In genomic region chr12:99027491-99027890, GRCh38 we compare ENCODE assay signal across 15 cellular contexts.
"Had no signal": no experiment of that assay in that cellular context is flagged by ENCODE, and none has a peak within 500 bp of the region (broad histone marks: within the 10 kb centered on the region; RNA-seq: fewer than 3 reads in every experiment).

No MANE protein-coding gene starts in this region.

- H3K36me3 ChIP-seq: brain microvascular endothelial cell, left ventricle myocardium inferior, suprapubic skin had no signal

- ATAC-seq: activated CD4-positive, CD25-positive, alpha-beta regulatory T cell treated with anti-CD3 and anti-CD28 coated beads, Interleukin-2, amount 50 U/mL, for 24 hours; activated naive CD4-positive, alpha-beta T cell treated with anti-CD3 and anti-CD28 coated beads, Interleukin-2, amount 50 U/mL, for 72 hours; psoas muscle; stimulated activated naive CD8-positive, alpha-beta T cell treated with anti-CD3 and anti-CD28 coated beads, Interleukin-15, Interleukin-2, amounts not matched to agents 100 U/mL and 50 U/mL, for 24 hours had no signal

- H3K36me3 Mint-ChIP-seq: activated naive CD4-positive, alpha-beta T cell treated with anti-CD3 and anti-CD28 coated beads, Interleukin-2, amount 50 U/mL, for 72 hours; type B pancreatic cell had no signal

- H3K9me3 Mint-ChIP-seq: activated naive CD4-positive, alpha-beta T cell treated with anti-CD3 and anti-CD28 coated beads, Interleukin-2, amount 50 U/mL, for 72 hours; activated T-cell treated with anti-CD3 and anti-CD28 coated beads, Interleukin-2, amount 50 U/mL, for 24 hours had no signal

- H3K27ac Mint-ChIP-seq: activated naive CD4-positive, alpha-beta T cell treated with anti-CD3 and anti-CD28 coated beads, Interleukin-2, amount 50 U/mL, for 72 hours; activated T-cell treated with anti-CD3 and anti-CD28 coated beads, Interleukin-2, amount 50 U/mL, for 24 hours; type B pancreatic cell had no signal

- H3K9me3 ChIP-seq: suprapubic skin had no signal

- H3K4me3 ChIP-seq: left ventricle myocardium inferior, psoas muscle, suprapubic skin had no signal

- H3K27me3 ChIP-seq: brain microvascular endothelial cell, suprapubic skin had no signal

- H3K4me3 Mint-ChIP-seq: activated T-cell treated with anti-CD3 and anti-CD28 coated beads, Interleukin-2, amount 50 U/mL, for 24 hours; type B pancreatic cell had no signal

- H3K27ac ChIP-seq: brain microvascular endothelial cell, left ventricle myocardium inferior, psoas muscle, suprapubic skin had no signal

- H3K4me1 ChIP-seq: left ventricle myocardium inferior, psoas muscle, suprapubic skin had no signal

- DNase-seq: activated CD4-positive, alpha-beta T cell treated with anti-CD3 and anti-CD28 coated beads, Interleukin-2, amount 50 U/mL, for 4 hours; activated effector memory CD4-positive, alpha-beta T cell treated with Interleukin-2 at 50 U/mL for 16 hours; activated T-cell treated with anti-CD3 and anti-CD28 coated beads, Interleukin-2, amount 50 U/mL, for 24 hours; amygdala; brain microvascular endothelial cell; left ventricle myocardium inferior; mesenchymal stem cell; psoas muscle; stimulated activated CD4-positive, alpha-beta T cell treated with anti-CD3 and anti-CD28 coated beads, Interleukin-4, amount 100 ng/mL, for 1 hour; stimulated activated CD8-positive, alpha-beta memory T cell treated with anti-CD3 and anti-CD28 coated beads, Interleukin-4, amount 100 ng/mL, for 48 hours; stimulated activated naive CD8-positive, alpha-beta T cell treated with anti-CD3 and anti-CD28 coated beads, Interleukin-15, Interleukin-2, amounts not matched to agents 100 U/mL and 50 U/mL, for 24 hours had no signal
